ENCODE assay signal across 33 cellular contexts in genomic region chr5:26229848-26230247, GRCh38.
DNase-seq lines count a peak whose midpoint lies in the region; TF ChIP-seq lines count a peak whose summit lies in the region.
"Had no signal": no experiment of that assay in that cellular context is flagged by ENCODE, and none has a peak within 500 bp of the region (broad histone marks: within the 10 kb centered on the region; RNA-seq: fewer than 3 reads in every experiment).

No MANE protein-coding gene starts in this region.

- H3K27me3 Mint-ChIP-seq in osteocyte (ENCODE audit: unreplicated experiment): no peaks in the 10 kb centered on the region
- H3K27me3 Mint-ChIP-seq in progenitor cell of endocrine pancreas: no peaks in the 10 kb centered on the region
- H3K27me3 Mint-ChIP-seq in immature natural killer cell (ENCODE audit: low read depth in 3 of 3): peaks cover 0 to 4% (median 2%) of the 10 kb centered on the region in 3 donors
- H3K27me3 Mint-ChIP-seq: B cell; CD4-positive, alpha-beta memory T cell; CD4-positive, alpha-beta T cell; CD4-positive, CD25-positive, alpha-beta regulatory T cell; CD8-positive, alpha-beta memory T cell had no signal

- H3K4me3 ChIP-seq in esophagus muscularis mucosa: no peak overlapping the region
- H3K4me3 ChIP-seq: A549; BLaER1; BLaER1 treated with 17β-estradiol and CSF1 and Interleukin-3, amounts not matched to agents 10 nM and 100 nM had no signal

- DNase-seq in osteocyte (ENCODE audit: extremely low spot score, unreplicated experiment): peak; percentile 75
- DNase-seq in posterior vena cava (ENCODE audit: low spot score): peak; percentile 65
- DNase-seq in progenitor cell of endocrine pancreas (ENCODE audit: low spot score, unreplicated experiment): no peak
- DNase-seq in esophagus muscularis mucosa (ENCODE audit: extremely low spot score): no peak
- DNase-seq in immature natural killer cell: no peak
- no peak for DNase-seq in NCI-H128 (lab: John Stamatoyannopoulos, UW; ENCODE audit: unreplicated experiment)
- DNase-seq: 8988T; ACHN; AML-193; BE2C; C1 segment of cervical spinal cord; Caco-2; Calu3; CD4-positive, alpha-beta memory T cell; CD4-positive, alpha-beta T cell; CD4-positive, CD25-positive, alpha-beta regulatory T cell; CD8-positive, alpha-beta memory T cell; CD8-positive, alpha-beta T cell; COR-L47; DMS 273 treated with DMSO at 0.1 percent for 48 hours; DMS153; DMS53; DMS79; DMS79 treated with DMSO at 0.1 percent for 48 hours; DND-41; EL had no signal

- H3K4me1 Mint-ChIP-seq in osteocyte (ENCODE audit: unreplicated experiment) (no peaks in the 10 kb centered on the region), progenitor cell of endocrine pancreas (ENCODE audit: low read depth) (no peaks in the 10 kb centered on the region), immature natural killer cell (peaks cover 0 to 2% of the 10 kb centered on the region in 2 donors)
- H3K4me1 Mint-ChIP-seq: B cell; CD14-positive monocyte; CD8-positive, alpha-beta memory T cell had no signal

- H3K27ac Mint-ChIP-seq in osteocyte (ENCODE audit: unreplicated experiment) (no peak overlapping the region), progenitor cell of endocrine pancreas (peak overlapping the region; percentile 9), immature natural killer cell (no peak overlapping the region)
- H3K27ac Mint-ChIP-seq: B cell; CD14-positive monocyte; CD4-positive, alpha-beta memory T cell; CD4-positive, alpha-beta T cell; CD4-positive, CD25-positive, alpha-beta regulatory T cell; CD8-positive, alpha-beta memory T cell; CD8-positive, alpha-beta T cell had no signal

- no peaks in the 10 kb centered on the region for H3K36me3 ChIP-seq in esophagus muscularis mucosa
- H3K36me3 ChIP-seq: BE2C; BLaER1; BLaER1 treated with 17β-estradiol and CSF1 and Interleukin-3, amounts not matched to agents 10 nM and 100 nM had no signal

- H3K27ac ChIP-seq in esophagus muscularis mucosa (replicated peaks in 1 of 4): no peak overlapping the region
- H3K27ac ChIP-seq: 22Rv1; A549; BLaER1; BLaER1 treated with 17β-estradiol and CSF1 and Interleukin-3, amounts not matched to agents 10 nM and 100 nM; C4-2B had no signal

- H3K9me3 Mint-ChIP-seq in osteocyte (ENCODE audit: unreplicated experiment) (peaks cover 67% of the 10 kb centered on the region), progenitor cell of endocrine pancreas (ENCODE audit: low read depth) (peaks cover 43% of the 10 kb centered on the region), immature natural killer cell (peaks cover 46 to 77% (median 73%) of the 10 kb centered on the region in 6 donors)

- WGBS in esophagus muscularis mucosa: 97% methylated on average over 6 of the region's 8 CpGs

- H3K4me1 ChIP-seq in esophagus muscularis mucosa: no peaks in the 10 kb centered on the region
- H3K4me1 ChIP-seq: A549; BE2C; BLaER1; BLaER1 treated with 17β-estradiol and CSF1 and Interleukin-3, amounts not matched to agents 10 nM and 100 nM; Caco-2 had no signal

- no peak for TF ChIP-seq POLR2A in esophagus muscularis mucosa (IDR thresholded peaks at IDR 0.05; ENCODE audit: low read depth)

- H3K9me3 ChIP-seq in esophagus muscularis mucosa: no peaks in the 10 kb centered on the region
- H3K9me3 ChIP-seq: A549, BE2C, BLaER1, Caco-2 had no signal

- H3K27me3 ChIP-seq in esophagus muscularis mucosa: no peaks in the 10 kb centered on the region
- H3K27me3 ChIP-seq: BE2C; BLaER1; BLaER1 treated with 17β-estradiol and CSF1 and Interleukin-3, amounts not matched to agents 10 nM and 100 nM had no signal

- TF ChIP-seq CTCF in osteocyte (IDR thresholded peaks at IDR 0.05): no peak
- no peak for TF ChIP-seq CTCF in progenitor cell of endocrine pancreas (IDR thresholded peaks at IDR 0.05; ENCODE audit: unreplicated experiment)
- TF ChIP-seq CTCF in esophagus muscularis mucosa (IDR thresholded peaks at IDR 0.05): no peak

- H3K36me3 Mint-ChIP-seq in osteocyte (ENCODE audit: unreplicated experiment): no peaks in the 10 kb centered on the region
- H3K36me3 Mint-ChIP-seq in progenitor cell of endocrine pancreas (ENCODE audit: insufficient read depth): peaks cover 1% of the 10 kb centered on the region
- H3K36me3 Mint-ChIP-seq in immature natural killer cell: peaks cover 10 to 11% (median 11%) of the 10 kb centered on the region in 3 donors
- H3K36me3 Mint-ChIP-seq: CD14-positive monocyte; CD4-positive, CD25-positive, alpha-beta regulatory T cell; CD8-positive, alpha-beta T cell had no signal

- no peak for TF ChIP-seq EP300 in esophagus muscularis mucosa (IDR thresholded peaks at IDR 0.05)

- intact Hi-C loops in posterior vena cava (cut with DNase I): no loop called here
- intact Hi-C loops in esophagus muscularis mucosa (cut with DNase I): no loop called here

- H3K4me3 Mint-ChIP-seq in osteocyte (ENCODE audit: unreplicated experiment) (no peak overlapping the region), progenitor cell of endocrine pancreas (ENCODE audit: low read depth) (no peak overlapping the region), immature natural killer cell (no peak overlapping the region)
- H3K4me3 Mint-ChIP-seq: B cell; CD14-positive monocyte; CD4-positive, alpha-beta memory T cell; CD4-positive, alpha-beta T cell; CD4-positive, CD25-positive, alpha-beta regulatory T cell; CD8-positive, alpha-beta memory T cell; CD8-positive, alpha-beta T cell had no signal

Comparison
In these comparisons a context has a peak if more than half of its experiments do, and no peak if none do; other contexts are left out.
1. DNase-seq: peak in osteocyte (single experiment) and posterior vena cava (single experiment); none in progenitor cell of endocrine pancreas (single experiment), esophagus muscularis mucosa (single experiment), immature natural killer cell (0 of 3) and NCI-H128 (single experiment).